In genomic region chr1:201648066-201648910, GRCh38 we compare ENCODE assay signal across 8 cellular contexts.
DNase-seq lines count a peak whose midpoint lies in the region; ATAC-seq and TF ChIP-seq lines count a peak whose summit lies in the region.

No MANE protein-coding gene starts in this region.

- H3K27ac Mint-ChIP-seq in GM23338, result no peak overlapping the region
- no peak overlapping the region for H3K27ac Mint-ChIP-seq in neural crest cell (ENCODE audit: unreplicated experiment)

- H3K9me3 Mint-ChIP-seq in GM23338, result no peaks in the 10 kb centered on the region
- peaks cover 3% of the 10 kb centered on the region for H3K9me3 Mint-ChIP-seq in neural crest cell

- H3K4me1 ChIP-seq in ACC112 (ENCODE audit: control insufficient read depth, insufficient read depth, low read length, unreplicated experiment) (peaks cover 48% of the 10 kb centered on the region), GM23338 (ENCODE audit: insufficient read depth) (peaks cover 29% of the 10 kb centered on the region), SK-N-SH (ENCODE audit: control insufficient read depth in 1 of 2, insufficient read depth in 2 of 2, low read depth in 1 of 2, low read length in 1 of 2) (peaks cover 34 to 47% of the 10 kb centered on the region in 2 experiments), fibroblast of lung (ENCODE audit: control insufficient read depth, extremely low read depth, insufficient read depth, low read length) (peaks cover 38% of the 10 kb centered on the region)

- H3K9me3 ChIP-seq in SK-N-SH (no peaks in the 10 kb centered on the region), fibroblast of lung (ENCODE audit: control insufficient read depth, insufficient read depth, low read depth, low read length) (no peaks in the 10 kb centered on the region)

- ATAC-seq in GM23338 (peak; percentile 21), GM18909 (IDR thresholded peaks at IDR 0.05; ENCODE audit: poor library complexity, unreplicated experiment) (no peak)

- H3K27me3 Mint-ChIP-seq in GM23338 (ENCODE audit: insufficient read depth, low read depth, poor library complexity), result peaks cover 28% of the 10 kb centered on the region
- H3K27me3 Mint-ChIP-seq in neural crest cell (ENCODE audit: low read depth), result peaks cover 59% of the 10 kb centered on the region

- H3K4me3 Mint-ChIP-seq in GM23338, result peak overlapping the region; percentile 92
- peak overlapping the region; percentile 94 for H3K4me3 Mint-ChIP-seq in neural crest cell

- H3K4me1 Mint-ChIP-seq in GM23338, result peaks cover 44% of the 10 kb centered on the region
- H3K4me1 Mint-ChIP-seq in neural crest cell, result peaks cover 36% of the 10 kb centered on the region

- H3K36me3 ChIP-seq in ACC112 (ENCODE audit: insufficient read depth, low read length) (peaks cover 4% of the 10 kb centered on the region; the same call in 1 of the 2 replicates), GM23338 (ENCODE audit: insufficient read depth) (no peaks in the 10 kb centered on the region), SK-N-SH (replicated peaks in 1 of 2; ENCODE audit: control insufficient read depth in 1 of 2, insufficient read depth in 2 of 2, low read length in 1 of 2) (peaks cover 15 to 34% of the 10 kb centered on the region in 2 experiments), fibroblast of lung (ENCODE audit: control insufficient read depth, insufficient read depth, low read length) (peaks cover 15% of the 10 kb centered on the region)

- WGBS in SK-N-SH (ENCODE audit: low lambda C conversion rate), result 2% methylated on average over 47 of the region's 82 CpGs

- H3K9ac ChIP-seq in SK-N-SH (peak overlapping the region; percentile 58; the same call in 1 of the 2 replicates), fibroblast of lung (ENCODE audit: insufficient read depth, low read length) (peak overlapping the region; percentile 96)

- no peaks in the 10 kb centered on the region; the same call in 1 of the 3 replicates for H3K36me3 Mint-ChIP-seq in GM23338 (ENCODE audit: low read depth)
- H3K36me3 Mint-ChIP-seq in neural crest cell (ENCODE audit: low read depth), result no peaks in the 10 kb centered on the region

- H3K27ac ChIP-seq in ACC112 (ENCODE audit: low read depth, low read length) (peak overlapping the region; percentile 48), GM23338 (ENCODE audit: low read depth) (no peak overlapping the region), SK-N-SH (ENCODE audit: low read depth in 2 of 2, low read length in 1 of 2) (peak overlapping the region; percentile 58 to 85; a peak in 3 of 4 replicates), fibroblast of lung (ENCODE audit: insufficient read depth, low read length) (peak overlapping the region; percentile 83)

- TF ChIP-seq CTCF in GM23338 (conservative IDR thresholded peaks at IDR 0.05; ENCODE audit: low read depth in 2 of 2) (no peak), SK-N-SH (IDR thresholded peaks at IDR 0.05) (no peak), fibroblast of lung (conservative IDR thresholded peaks at IDR 0.05 in 1 of 2, IDR thresholded peaks at IDR 0.05 in 1 of 2; ENCODE audit: low read depth in 1 of 2, low read length in 2 of 2) (no peak), neural crest cell (conservative IDR thresholded peaks at IDR 0.05) (no peak)

- H3K9me2 ChIP-seq in GM23338 (ENCODE audit: insufficient read depth) (no peaks in the 10 kb centered on the region), SK-N-SH (no peaks in the 10 kb centered on the region)

- H3K79me2 ChIP-seq in ACC112 (ENCODE audit: control insufficient read depth, insufficient read depth, low read length, unreplicated experiment) (peaks cover 66% of the 10 kb centered on the region), GM23338 (replicated peaks; ENCODE audit: insufficient read depth) (peaks cover 18% of the 10 kb centered on the region), SK-N-SH (ENCODE audit: insufficient read depth) (peaks cover 78% of the 10 kb centered on the region), fibroblast of lung (ENCODE audit: control insufficient read depth, insufficient read depth, low read length) (peaks cover 72% of the 10 kb centered on the region)

- TF ChIP-seq EP300 in SK-N-SH (IDR thresholded peaks at IDR 0.05; ENCODE audit: borderline replicate concordance in 1 of 2, low read depth in 1 of 2, low read length in 1 of 2), result no peak

- H2AFZ ChIP-seq in ACC112 (ENCODE audit: low read length, unreplicated experiment) (peak overlapping the region; percentile 5), GM23338 (peak overlapping the region; percentile 90), SK-N-SH (ENCODE audit: low read depth) (no peak overlapping the region), fibroblast of lung (ENCODE audit: low read length) (no peak overlapping the region)

- peak overlapping the region; percentile 76 for H3K4me3 ChIP-seq in ACC112 (ENCODE audit: low read depth, low read length)
- peak overlapping the region; percentile 97 for H3K4me3 ChIP-seq in GM23338
- peak overlapping the region; percentile 55 to 63 for H3K4me3 ChIP-seq in SK-N-SH (ENCODE audit: low read depth in 2 of 2, low read length in 1 of 2)
- peak overlapping the region; percentile 76 to 92 (median 78) for H3K4me3 ChIP-seq in fibroblast of lung (replicated peaks in 1 of 4; ENCODE audit: control extremely low read depth in 1 of 4, insufficient read depth in 1 of 4, low read depth in 3 of 4, low read length in 4 of 4)

- POLR2A ChIA-PET in SK-N-SH (lab: Yijun Ruan, JAX), result interaction anchor here (0.9 to 2.9 kb wide), 9 partner anchors 39 to 181 kb away, joined by 3 to 13 read pairs (median 3); partner anchors contain the start of genes IPO9 and NAV1

- H4K20me1 ChIP-seq in GM23338 (replicated peaks; ENCODE audit: insufficient read depth) (peaks cover 12% of the 10 kb centered on the region; the same call in 1 of the 2 replicates), SK-N-SH (ENCODE audit: insufficient read depth) (peaks cover 47% of the 10 kb centered on the region), fibroblast of lung (ENCODE audit: control insufficient read depth, extremely low read depth, insufficient read depth, low read length) (peaks cover 7% of the 10 kb centered on the region)

- CTCF ChIA-PET in SK-N-SH (lab: Yijun Ruan, JAX), result interaction anchor here (0.6 to 6.6 kb wide), 11 partner anchors 8 to 144 kb away, joined by 3 to 75 read pairs (median 4); no protein-coding TSS in a partner anchor

- peak overlapping the region; percentile 99 for H3K4me2 ChIP-seq in GM23338
- peak overlapping the region; percentile 92 for H3K4me2 ChIP-seq in SK-N-SH
- H3K4me2 ChIP-seq in fibroblast of lung (ENCODE audit: extremely low read depth, insufficient read depth, low read length), result peak overlapping the region; percentile 94

- no peak for TF ChIP-seq RAD21 in SK-N-SH (IDR thresholded peaks at IDR 0.05; ENCODE audit: low read length)

- H3K27me3 ChIP-seq in ACC112 (ENCODE audit: insufficient read depth, low read length) (no peaks in the 10 kb centered on the region), GM23338 (ENCODE audit: insufficient read depth) (peaks cover 44% of the 10 kb centered on the region), SK-N-SH (ENCODE audit: insufficient read depth) (no peaks in the 10 kb centered on the region), fibroblast of lung (ENCODE audit: control insufficient read depth, insufficient read depth, low read length) (no peaks in the 10 kb centered on the region)

- H3F3A ChIP-seq in GM23338 (replicated peaks; ENCODE audit: low read depth), result no peaks in the 10 kb centered on the region
- H3F3A ChIP-seq in SK-N-SH (replicated peaks; ENCODE audit: insufficient read depth), result peaks cover 38% of the 10 kb centered on the region

- DNase-seq in GM23338 (ENCODE audit: low spot score) (peak; percentile 72), SK-N-SH (peak; percentile 87), fibroblast of lung (ENCODE audit: low read depth in 2 of 2) (peak; percentile 71 to 85), neural crest cell (ENCODE audit: low read depth, low spot score) (peak; percentile 47), NAMALWA (ENCODE audit: low spot score) (no peak), cerebellar cortex (ENCODE audit: low spot score) (no peak)

TF ChIP-seq in GM23338, 12 proteins besides CTCF, POLR2A, EP300 and RAD21:
- TF ChIP-seq POLR2AphosphoS5 (IDR thresholded peaks at IDR 0.05; ENCODE audit: low read depth) (peak; percentile 55; the same call in 1 of the 2 replicates), JUNB (IDR thresholded peaks at IDR 0.05; ENCODE audit: unreplicated experiment) (no peak)

TF ChIP-seq in SK-N-SH, 30 proteins besides CTCF, POLR2A, EP300 and RAD21 (continues in another document):
- TF ChIP-seq IRF3 (IDR thresholded peaks at IDR 0.05; ENCODE audit: low read depth, low read length) (no peak), MAX (IDR thresholded peaks at IDR 0.05; ENCODE audit: low read depth) (peak; percentile 76; the same call in 1 of the 2 replicates), USF1 (IDR thresholded peaks at IDR 0.05; ENCODE audit: borderline replicate concordance, low read depth) (no peak), CHD2 (IDR thresholded peaks at IDR 0.05; ENCODE audit: low read length, partially characterized antibody) (peak; percentile 7)

Comparison
In these comparisons a context has a peak if more than half of its experiments do, and no peak if none do; other contexts are left out.
1. H2AFZ ChIP-seq: peak in ACC112 (single experiment) and GM23338 (single experiment); none in SK-N-SH (single experiment) and fibroblast of lung (single experiment).
2. DNase-seq: peak in GM23338 (single experiment), SK-N-SH (single experiment), fibroblast of lung (2 of 2) and neural crest cell (single experiment); none in NAMALWA (single experiment) and cerebellar cortex (single experiment).
3. Peak in every context shown above with its lines, with median percentiles within 50 percentile points of each other: H3K4me3 ChIP-seq and H3K4me2 ChIP-seq.